In the genomic region with DNA sequence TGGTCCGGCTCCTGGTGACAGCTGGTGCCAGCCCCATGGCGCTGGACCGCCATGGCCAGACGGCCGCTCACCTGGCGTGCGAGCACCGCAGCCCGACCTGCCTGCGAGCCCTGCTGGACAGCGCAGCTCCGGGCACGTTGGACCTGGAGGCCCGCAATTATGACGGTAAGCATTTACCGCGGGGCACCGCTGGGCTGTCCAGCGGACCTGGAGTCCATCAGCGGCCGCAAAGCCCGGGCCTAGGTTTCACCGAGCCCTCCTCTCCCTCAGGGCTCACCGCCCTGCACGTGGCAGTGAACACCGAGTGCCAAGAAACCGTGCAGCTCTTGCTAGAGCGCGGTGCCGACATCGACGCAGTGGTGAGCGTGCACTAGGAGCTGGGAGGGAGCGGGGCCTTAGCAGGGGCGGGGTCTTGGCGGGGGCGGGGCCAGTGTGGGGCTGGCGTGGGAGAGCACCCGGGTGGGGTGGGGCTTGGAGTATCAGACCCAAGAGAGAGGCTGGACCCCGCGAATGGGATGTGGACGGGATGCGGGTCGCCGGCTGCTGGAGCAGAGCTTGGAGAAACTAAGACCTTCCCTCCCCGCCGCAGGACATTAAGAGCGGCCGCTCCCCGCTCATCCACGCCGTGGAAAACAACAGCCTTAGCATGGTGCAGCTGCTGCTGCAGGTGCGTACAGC, we compare ENCODE assay signal across 2 cellular contexts.
TF ChIP-seq lines count a peak whose summit lies in the region.

No MANE protein-coding gene starts in this region.

TF ChIP-seq in IMR-90, 13 proteins besides CTCF, POLR2A, EP300 and RAD21:
- TF ChIP-seq BHLHE40 (IDR thresholded peaks at IDR 0.05; ENCODE audit: low read depth, low read length) (peak; percentile 62), ELK1 (IDR thresholded peaks at IDR 0.05; ENCODE audit: borderline replicate concordance, low read depth, low read length) (no peak), RCOR1 (IDR thresholded peaks at IDR 0.05; ENCODE audit: insufficient replicate concordance, low read length) (no peak), RFX5 (IDR thresholded peaks at IDR 0.05; ENCODE audit: low read depth, low read length) (no peak), MXI1 (IDR thresholded peaks at IDR 0.05; ENCODE audit: borderline replicate concordance, low read depth, low read length) (0 out of 2 replicates have a peak, but pooled peaks have one; percentile 16)

TF ChIP-seq in H1, 55 proteins besides CTCF, POLR2A, EP300 and RAD21:
- no peak for TF ChIP-seq TEAD4 (IDR thresholded peaks at IDR 0.05; ENCODE audit: low read depth, low read length)
- no peak for TF ChIP-seq SP1 (IDR thresholded peaks at IDR 0.05; ENCODE audit: low read depth, low read length)
- TF ChIP-seq, protein P1, sequence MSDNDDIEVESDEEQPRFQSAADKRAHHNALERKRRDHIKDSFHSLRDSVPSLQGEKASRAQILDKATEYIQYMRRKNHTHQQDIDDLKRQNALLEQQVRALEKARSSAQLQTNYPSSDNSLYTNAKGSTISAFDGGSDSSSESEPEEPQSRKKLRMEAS (IDR thresholded peaks at IDR 0.05): peak; percentile 83
- no peak for TF ChIP-seq SRF (IDR thresholded peaks at IDR 0.05; ENCODE audit: low read depth, low read length)
- no peak for TF ChIP-seq ZNF274 (IDR thresholded peaks at IDR 0.05; ENCODE audit: borderline replicate concordance, extremely low read depth, low read length)
- TF ChIP-seq GTF2F1 (IDR thresholded peaks at IDR 0.05; ENCODE audit: borderline replicate concordance, low read depth, low read length): no peak
- no peak for TF ChIP-seq SP2 (IDR thresholded peaks at IDR 0.05; ENCODE audit: low read length)
- no peak for TF ChIP-seq RXRA (IDR thresholded peaks at IDR 0.05; ENCODE audit: insufficient read depth, low read depth, low read length)
- TF ChIP-seq GABPA (IDR thresholded peaks at IDR 0.05; ENCODE audit: borderline replicate concordance, insufficient read depth, low read length): no peak
- no peak for TF ChIP-seq CHD2 (IDR thresholded peaks at IDR 0.05; ENCODE audit: low read length)
- no peak for TF ChIP-seq TAF7 (optimal IDR thresholded peaks at IDR 0.05; ENCODE audit: borderline replicate concordance, low read depth, low read length)
- TF ChIP-seq RBBP5 (IDR thresholded peaks at IDR 0.05; ENCODE audit: borderline replicate concordance, low read depth, low read length): no peak
- no peak for TF ChIP-seq JUND (IDR thresholded peaks at IDR 0.05; ENCODE audit: low read length)
- TF ChIP-seq ASH2L (IDR thresholded peaks at IDR 0.05; ENCODE audit: low read length): no peak
- no peak for TF ChIP-seq SIX5 (IDR thresholded peaks at IDR 0.05; ENCODE audit: low read depth, low read length)
- TF ChIP-seq EZH2 (IDR thresholded peaks at IDR 0.05; ENCODE audit: low read depth, low read length, severe bottlenecking): peak; percentile 82
- no peak for TF ChIP-seq KDM5A (IDR thresholded peaks at IDR 0.05; ENCODE audit: low read length)
- peak; percentile 63 for TF ChIP-seq E2F6 (IDR thresholded peaks at IDR 0.05)
- no peak for TF ChIP-seq CEBPB (IDR thresholded peaks at IDR 0.05; ENCODE audit: low read depth, low read length)
- TF ChIP-seq RNF2 (IDR thresholded peaks at IDR 0.05; ENCODE audit: borderline replicate concordance, low read depth, low read length, missing control alignments, poor library complexity, severe bottlenecking): no peak
- no peak for TF ChIP-seq TCF12 (IDR thresholded peaks at IDR 0.05; ENCODE audit: low read depth, low read length)
- TF ChIP-seq KDM1A (IDR thresholded peaks at IDR 0.05; ENCODE audit: borderline replicate concordance, low read length): no peak
- no peak for TF ChIP-seq JUN (IDR thresholded peaks at IDR 0.05; ENCODE audit: low read depth, low read length)
- peak; percentile 81; the same call in 1 of the 2 replicates for TF ChIP-seq SUZ12 (IDR thresholded peaks at IDR 0.05; ENCODE audit: low read length)
- no peak for TF ChIP-seq BRCA1 (IDR thresholded peaks at IDR 0.05; ENCODE audit: low read depth, low read length)
- TF ChIP-seq HDAC2 (IDR thresholded peaks at IDR 0.05; ENCODE audit: borderline replicate concordance in 1 of 2, low read depth in 2 of 2, low read length in 2 of 2): no peak
- TF ChIP-seq FOSL1 (IDR thresholded peaks at IDR 0.05; ENCODE audit: insufficient read depth, low read depth, low read length): no peak
- TF ChIP-seq NRF1 (IDR thresholded peaks at IDR 0.05; ENCODE audit: low read depth, low read length): no peak
- TF ChIP-seq POLR2AphosphoS5 (IDR thresholded peaks at IDR 0.05; ENCODE audit: low read depth, low read length): no peak
- TF ChIP-seq, protein P2, sequence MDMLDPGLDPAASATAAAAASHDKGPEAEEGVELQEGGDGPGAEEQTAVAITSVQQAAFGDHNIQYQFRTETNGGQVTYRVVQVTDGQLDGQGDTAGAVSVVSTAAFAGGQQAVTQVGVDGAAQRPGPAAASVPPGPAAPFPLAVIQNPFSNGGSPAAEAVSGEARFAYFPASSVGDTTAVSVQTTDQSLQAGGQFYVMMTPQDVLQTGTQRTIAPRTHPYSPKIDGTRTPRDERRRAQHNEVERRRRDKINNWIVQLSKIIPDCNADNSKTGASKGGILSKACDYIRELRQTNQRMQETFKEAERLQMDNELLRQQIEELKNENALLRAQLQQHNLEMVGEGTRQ (IDR thresholded peaks at IDR 0.05; ENCODE audit: low read length): no peak
- no peak for TF ChIP-seq RFX5 (IDR thresholded peaks at IDR 0.05; ENCODE audit: borderline replicate concordance, low read depth, low read length)
- no peak for TF ChIP-seq SIRT6 (IDR thresholded peaks at IDR 0.05; ENCODE audit: low read length)
- no peak for TF ChIP-seq TAF1 (IDR thresholded peaks at IDR 0.05; ENCODE audit: low read depth, low read length)
- TF ChIP-seq CBX8 (IDR thresholded peaks at IDR 0.05; ENCODE audit: borderline replicate concordance, low read depth, low read length): no peak
- TF ChIP-seq CREB1 (IDR thresholded peaks at IDR 0.05): peak; percentile 46; the same call in 1 of the 2 replicates
- TF ChIP-seq BACH1 (IDR thresholded peaks at IDR 0.05; ENCODE audit: low read length): no peak
- TF ChIP-seq KDM4A (IDR thresholded peaks at IDR 0.05; ENCODE audit: low read depth, low read length, severe bottlenecking): peak; percentile 27
- TF ChIP-seq SP4 (IDR thresholded peaks at IDR 0.05; ENCODE audit: low read length): no peak
TF ChIP-seq in H1: peak in this region for 6.
